8 cellular contexts compared by ENCODE assay signal in genomic region chr1:246117066-246117791, GRCh38.
DNase-seq lines count a peak whose midpoint lies in the region; ATAC-seq and TF ChIP-seq lines count a peak whose summit lies in the region.

No MANE protein-coding gene starts in this region.

- no peak overlapping the region for H3K4me2 ChIP-seq in neural cell (ENCODE audit: low read length)

- TF ChIP-seq RAD21 in neural cell (conservative IDR thresholded peaks at IDR 0.05) = peak; percentile 60

- no peaks in the 10 kb centered on the region for H3K36me3 ChIP-seq in neural cell (ENCODE audit: insufficient read depth, low read length)

- no peaks in the 10 kb centered on the region for H3K79me2 ChIP-seq in neural cell (replicated peaks; ENCODE audit: insufficient read depth, low read length)

- no peaks in the 10 kb centered on the region for H3F3A ChIP-seq in neural cell (ENCODE audit: insufficient read depth, low read length, poor library complexity, severe bottlenecking)

- intact Hi-C loops in posterior vena cava (cut with DNase I) = no loop called here

- H3K27ac ChIP-seq in neural cell (ENCODE audit: low read length) = no peak overlapping the region

- ATAC-seq in GM19351 (IDR thresholded peaks at IDR 0.05; ENCODE audit: unreplicated experiment) = peak; percentile 98
- ATAC-seq in HG03196 (IDR thresholded peaks at IDR 0.05; ENCODE audit: unreplicated experiment) = peak; percentile 79

- peak; percentile 60 for DNase-seq in D341Med (ENCODE audit: low spot score)
- peak; percentile 19 for DNase-seq in NCI-H526 treated with DMSO at 0.1 percent for 48 hours (lab: John Stamatoyannopoulos, UW)
- DNase-seq in activated CD4-positive, alpha-beta T cell treated with anti-CD3 and anti-CD28 coated beads, Interleukin-2, amount 50 U/mL, for 1 hour = peak; percentile 16
- DNase-seq in erythroblast (lab: John Stamatoyannopoulos, UW) = peak; percentile 57 to 58
- DNase-seq in posterior vena cava (ENCODE audit: low spot score) = no peak

- no peaks in the 10 kb centered on the region for H3K9me2 ChIP-seq in neural cell (ENCODE audit: insufficient read depth, low read length)

- H3K9ac ChIP-seq in neural cell (ENCODE audit: low read length) = no peak overlapping the region

- TF ChIP-seq CTCF in neural cell (IDR thresholded peaks at IDR 0.05; ENCODE audit: poor library complexity, severe bottlenecking) = peak; percentile 57

- H3K4me3 ChIP-seq in neural cell (ENCODE audit: low read length) = no peak overlapping the region

- no peaks in the 10 kb centered on the region for H4K20me1 ChIP-seq in neural cell (ENCODE audit: insufficient read depth)

- H3K27me3 ChIP-seq in neural cell (ENCODE audit: insufficient read depth, low read depth, low read length) = no peaks in the 10 kb centered on the region

- H3K9me3 ChIP-seq in neural cell (ENCODE audit: low read length) = no peaks in the 10 kb centered on the region

- H2AFZ ChIP-seq in neural cell (ENCODE audit: low read depth, low read length) = no peak overlapping the region

- TF ChIP-seq EP300 in neural cell (conservative IDR thresholded peaks at IDR 0.05; ENCODE audit: poor library complexity, severe bottlenecking) = no peak

- no peak for TF ChIP-seq POLR2A in erythroblast (IDR thresholded peaks at IDR 0.05; ENCODE audit: low read length)

TF ChIP-seq in neural cell, 6 proteins besides CTCF, POLR2A, EP300 and RAD21:
- TF ChIP-seq EZH2 (IDR thresholded peaks at IDR 0.05; ENCODE audit: borderline replicate concordance, insufficient read depth, low read length, poor library complexity, severe bottlenecking) = no peak
- peak; percentile 44 for TF ChIP-seq SMC3 (conservative IDR thresholded peaks at IDR 0.05; ENCODE audit: poor library complexity)
